16 cellular contexts compared by ENCODE assay signal in genomic region chr20:63461364-63461763, GRCh38. TPM values are rescaled to one million over a fixed set of nuclear protein-coding genes. Genes with fewer than 3 reads are reported as not detected.
DNase-seq lines count a peak whose midpoint lies in the region; ATAC-seq and TF ChIP-seq lines count a peak whose summit lies in the region.
"Had no signal": no experiment of that assay in that cellular context is flagged by ENCODE, and none has a peak within 500 bp of the region (broad histone marks: within the 10 kb centered on the region; RNA-seq: fewer than 3 reads in every experiment).

No MANE protein-coding gene starts in this region.

- H3K27ac Mint-ChIP-seq in activated T-cell treated with anti-CD3 and anti-CD28 coated beads, Interleukin-2, amount 50 U/mL, for 24 hours, result no peak overlapping the region
- H3K27ac Mint-ChIP-seq: stimulated activated memory B cell treated with anti-CD40 and anti-IgM and Interleukin-4, amounts not matched to agents 10 μg/mL and 1 μg/mL and 100 μg/mL, for 72 hours; T-cell had no signal

- H3K4me1 Mint-ChIP-seq in activated T-cell treated with anti-CD3 and anti-CD28 coated beads, Interleukin-2, amount 50 U/mL, for 24 hours (ENCODE audit: low read depth), result no peaks in the 10 kb centered on the region
- H3K4me1 Mint-ChIP-seq in activated T-cell treated with anti-CD3 and anti-CD28 coated beads, Interleukin-2, amount 50 U/mL, for 4 hours (ENCODE audit: low read depth), result no peaks in the 10 kb centered on the region

- H3K4me3 ChIP-seq in adipocyte (ENCODE audit: low read length) (no peak overlapping the region), liver (ENCODE audit: low read depth in 1 of 3, low read length in 3 of 3) (no peak overlapping the region)
- H3K4me3 ChIP-seq: coronary artery, uterus had no signal

- H3K27ac ChIP-seq in liver (ENCODE audit: low read depth in 1 of 2, low read length in 2 of 2), result no peak overlapping the region
- H3K27ac ChIP-seq: coronary artery, uterus had no signal

- 13% methylated on average over 10 of the region's 10 CpGs for WGBS in liver

- DNase-seq in activated T-cell treated with anti-CD3 and anti-CD28 coated beads, Interleukin-2, amount 50 U/mL, for 24 hours, result peak; percentile 40
- no peak for DNase-seq in activated T-cell treated with anti-CD3 and anti-CD28 coated beads, Interleukin-2, amount 50 U/mL, for 4 hours
- DNase-seq in HK-2 (ENCODE audit: unreplicated experiment) (peak; percentile 56), adipocyte (ENCODE audit: low read depth) (peak; percentile 11), NCI-H1105 (lab: John Stamatoyannopoulos, UW) (no peak), epidermal melanocyte (ENCODE audit: insufficient read length, low spot score) (no peak)
- DNase-seq: NCI-H2171 treated with DMSO at 0.1 percent for 48 hours; stimulated activated CD4-positive, alpha-beta T cell treated with anti-CD3 and anti-CD28 coated beads, Interleukin-4, amount 100 ng/mL, for 24 hours; uterus had no signal

- H3K9ac ChIP-seq in adipocyte (ENCODE audit: low read length) (no peak overlapping the region), liver (ENCODE audit: low read depth in 1 of 2, low read length in 2 of 2) (no peak overlapping the region)

- H3K4me1 ChIP-seq in adipocyte (ENCODE audit: control insufficient read depth, insufficient read depth, low read length), result no peaks in the 10 kb centered on the region
- no peaks in the 10 kb centered on the region for H3K4me1 ChIP-seq in liver (ENCODE audit: control insufficient read depth in 4 of 4, insufficient read depth in 4 of 4, low read length in 3 of 4)
- H3K4me1 ChIP-seq: uterus had no signal

- ATAC-seq in activated T-cell treated with anti-CD3 and anti-CD28 coated beads, Interleukin-2, amount 50 U/mL, for 4 hours, result no peak
- no peak for ATAC-seq in GM18498 (IDR thresholded peaks at IDR 0.05; ENCODE audit: unreplicated experiment)
- ATAC-seq: stimulated activated memory B cell treated with anti-CD40 and anti-IgM and Interleukin-4, amounts not matched to agents 10 μg/mL and 1 μg/mL and 100 μg/mL, for 72 hours; T-cell had no signal

- no peak for TF ChIP-seq CTCF in liver (IDR thresholded peaks at IDR 0.05; ENCODE audit: low read depth, low read length, missing input control)

- H3K4me3 Mint-ChIP-seq in activated T-cell treated with anti-CD3 and anti-CD28 coated beads, Interleukin-2, amount 50 U/mL, for 24 hours, result no peak overlapping the region
- H3K4me3 Mint-ChIP-seq in activated T-cell treated with anti-CD3 and anti-CD28 coated beads, Interleukin-2, amount 50 U/mL, for 4 hours, result no peak overlapping the region
- H3K4me3 Mint-ChIP-seq: stimulated activated memory B cell treated with anti-CD40 and anti-IgM and Interleukin-4, amounts not matched to agents 10 μg/mL and 1 μg/mL and 100 μg/mL, for 72 hours; T-cell had no signal

- H3K27me3 Mint-ChIP-seq in activated T-cell treated with anti-CD3 and anti-CD28 coated beads, Interleukin-2, amount 50 U/mL, for 24 hours, result peaks cover 47% of the 10 kb centered on the region
- H3K27me3 Mint-ChIP-seq in activated T-cell treated with anti-CD3 and anti-CD28 coated beads, Interleukin-2, amount 50 U/mL, for 4 hours (ENCODE audit: low read depth), result peaks cover 44% of the 10 kb centered on the region

- H3K36me3 ChIP-seq in adipocyte (ENCODE audit: control insufficient read depth, insufficient read depth, low read length, severe bottlenecking) (no peaks in the 10 kb centered on the region), liver (ENCODE audit: control insufficient read depth in 4 of 4, insufficient read depth in 3 of 4, low read depth in 1 of 4, low read length in 3 of 4) (no peaks in the 10 kb centered on the region)
- H3K36me3 ChIP-seq: uterus had no signal

- peaks cover 77% of the 10 kb centered on the region for H3K27me3 ChIP-seq in adipocyte (replicated peaks; ENCODE audit: control insufficient read depth, insufficient read depth, low read length)
- peaks cover 0 to 11% (median under 1%) of the 10 kb centered on the region in 4 donors for H3K27me3 ChIP-seq in liver (ENCODE audit: control insufficient read depth in 4 of 4, insufficient read depth in 4 of 4, low read length in 3 of 4)

- no peak for TF ChIP-seq RAD21 in liver (IDR thresholded peaks at IDR 0.05)

- no peaks in the 10 kb centered on the region for H3K9me3 Mint-ChIP-seq in activated T-cell treated with anti-CD3 and anti-CD28 coated beads, Interleukin-2, amount 50 U/mL, for 24 hours
- no peaks in the 10 kb centered on the region for H3K9me3 Mint-ChIP-seq in activated T-cell treated with anti-CD3 and anti-CD28 coated beads, Interleukin-2, amount 50 U/mL, for 4 hours
- H3K9me3 Mint-ChIP-seq: stimulated activated memory B cell treated with anti-CD40 and anti-IgM and Interleukin-4, amounts not matched to agents 10 μg/mL and 1 μg/mL and 100 μg/mL, for 72 hours; T-cell had no signal

- no peaks in the 10 kb centered on the region for H3K36me3 Mint-ChIP-seq in activated T-cell treated with anti-CD3 and anti-CD28 coated beads, Interleukin-2, amount 50 U/mL, for 24 hours (ENCODE audit: low read depth)
- no peaks in the 10 kb centered on the region for H3K36me3 Mint-ChIP-seq in activated T-cell treated with anti-CD3 and anti-CD28 coated beads, Interleukin-2, amount 50 U/mL, for 4 hours (ENCODE audit: insufficient read depth)
- H3K36me3 Mint-ChIP-seq: stimulated activated memory B cell treated with anti-CD40 and anti-IgM and Interleukin-4, amounts not matched to agents 10 μg/mL and 1 μg/mL and 100 μg/mL, for 72 hours; T-cell had no signal

- H3K9me3 ChIP-seq in adipocyte (ENCODE audit: control insufficient read depth, low read length) (no peaks in the 10 kb centered on the region), liver (ENCODE audit: control insufficient read depth in 4 of 4, low read length in 3 of 4) (no peaks in the 10 kb centered on the region)
- H3K9me3 ChIP-seq: uterus had no signal

TF ChIP-seq in liver, 16 proteins besides CTCF, POLR2A, EP300 and RAD21:
- TF ChIP-seq, protein P1, sequence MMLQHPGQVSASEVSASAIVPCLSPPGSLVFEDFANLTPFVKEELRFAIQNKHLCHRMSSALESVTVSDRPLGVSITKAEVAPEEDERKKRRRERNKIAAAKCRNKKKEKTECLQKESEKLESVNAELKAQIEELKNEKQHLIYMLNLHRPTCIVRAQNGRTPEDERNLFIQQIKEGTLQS (IDR thresholded peaks at IDR 0.05), result no peak
- no peak for TF ChIP-seq RXRA (IDR thresholded peaks at IDR 0.05)
- no peak for TF ChIP-seq ZBTB33 (IDR thresholded peaks at IDR 0.05)
- TF ChIP-seq NR2F2 (IDR thresholded peaks at IDR 0.05), result no peak
- TF ChIP-seq JUND (IDR thresholded peaks at IDR 0.05), result no peak
- TF ChIP-seq HNF4G (IDR thresholded peaks at IDR 0.05), result no peak
- TF ChIP-seq GABPA (IDR thresholded peaks at IDR 0.05 in 1 of 2, conservative IDR thresholded peaks at IDR 0.05 in 1 of 2), result no peak
- no peak for TF ChIP-seq FOXA1 (IDR thresholded peaks at IDR 0.05)
- TF ChIP-seq, protein P2, sequence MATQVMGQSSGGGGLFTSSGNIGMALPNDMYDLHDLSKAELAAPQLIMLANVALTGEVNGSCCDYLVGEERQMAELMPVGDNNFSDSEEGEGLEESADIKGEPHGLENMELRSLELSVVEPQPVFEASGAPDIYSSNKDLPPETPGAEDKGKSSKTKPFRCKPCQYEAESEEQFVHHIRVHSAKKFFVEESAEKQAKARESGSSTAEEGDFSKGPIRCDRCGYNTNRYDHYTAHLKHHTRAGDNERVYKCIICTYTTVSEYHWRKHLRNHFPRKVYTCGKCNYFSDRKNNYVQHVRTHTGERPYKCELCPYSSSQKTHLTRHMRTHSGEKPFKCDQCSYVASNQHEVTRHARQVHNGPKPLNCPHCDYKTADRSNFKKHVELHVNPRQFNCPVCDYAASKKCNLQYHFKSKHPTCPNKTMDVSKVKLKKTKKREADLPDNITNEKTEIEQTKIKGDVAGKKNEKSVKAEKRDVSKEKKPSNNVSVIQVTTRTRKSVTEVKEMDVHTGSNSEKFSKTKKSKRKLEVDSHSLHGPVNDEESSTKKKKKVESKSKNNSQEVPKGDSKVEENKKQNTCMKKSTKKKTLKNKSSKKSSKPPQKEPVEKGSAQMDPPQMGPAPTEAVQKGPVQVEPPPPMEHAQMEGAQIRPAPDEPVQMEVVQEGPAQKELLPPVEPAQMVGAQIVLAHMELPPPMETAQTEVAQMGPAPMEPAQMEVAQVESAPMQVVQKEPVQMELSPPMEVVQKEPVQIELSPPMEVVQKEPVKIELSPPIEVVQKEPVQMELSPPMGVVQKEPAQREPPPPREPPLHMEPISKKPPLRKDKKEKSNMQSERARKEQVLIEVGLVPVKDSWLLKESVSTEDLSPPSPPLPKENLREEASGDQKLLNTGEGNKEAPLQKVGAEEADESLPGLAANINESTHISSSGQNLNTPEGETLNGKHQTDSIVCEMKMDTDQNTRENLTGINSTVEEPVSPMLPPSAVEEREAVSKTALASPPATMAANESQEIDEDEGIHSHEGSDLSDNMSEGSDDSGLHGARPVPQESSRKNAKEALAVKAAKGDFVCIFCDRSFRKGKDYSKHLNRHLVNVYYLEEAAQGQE (IDR thresholded peaks at IDR 0.05), result peak; percentile 97

RNA-seq across cellular contexts. Expression of gene KCNQ2, which starts 11.1 kb away (rescaled TPM):
- total RNA-seq in activated T-cell treated with anti-CD3 and anti-CD28 coated beads, Interleukin-2, amount 50 U/mL, for 4 hours, result not detected
- not detected for total RNA-seq in liver
- not detected for polyA plus RNA-seq in liver
- total RNA-seq: M059J had no signal
- polyA plus RNA-seq: AG04450 had no signal

RNA-seq across cellular contexts. Expression of gene EEF1A2, which starts 37.5 kb away (rescaled TPM):
- total RNA-seq in activated T-cell treated with anti-CD3 and anti-CD28 coated beads, Interleukin-2, amount 50 U/mL, for 4 hours, result under 1 TPM; 0.63 to 0.96 (median 0.74) TPM
- under 1 TPM in 1 of 2 donors, not detected in 1; 0.05 TPM for total RNA-seq in liver
- under 1 TPM in 1 of 2 donors, not detected in 1; 0.12 TPM for polyA plus RNA-seq in liver

RNA-seq across cellular contexts. Expression of gene PPDPF, which starts 59.2 kb away (rescaled TPM):
- total RNA-seq in activated T-cell treated with anti-CD3 and anti-CD28 coated beads, Interleukin-2, amount 50 U/mL, for 4 hours, result 100 to 1,000 TPM; 137 to 171 (median 165) TPM
- total RNA-seq in liver, result 10 to 100 TPM; 25.1 to 25.5 TPM
- 100 to 1,000 TPM in 1 of 2 donors, 1 to 10 TPM in 1; 8.3 to 196 TPM for polyA plus RNA-seq in liver

Comparison
In these comparisons a context has a peak if more than half of its experiments do, and no peak if none do; other contexts are left out.
1. DNase-seq: peak in activated T-cell treated with anti-CD3 and anti-CD28 coated beads, Interleukin-2, amount 50 U/mL, for 24 hours (single experiment), HK-2 (single experiment) and adipocyte (single experiment); none in activated T-cell treated with anti-CD3 and anti-CD28 coated beads, Interleukin-2, amount 50 U/mL, for 4 hours (single experiment), NCI-H1105 (single experiment) and epidermal melanocyte (single experiment).
2. RNA of gene PPDPF, which starts 59.2 kb away (total RNA-seq): 137 to 171 TPM in activated T-cell treated with anti-CD3 and anti-CD28 coated beads, Interleukin-2, amount 50 U/mL, for 4 hours; 25.1 to 25.5 TPM in liver; every median in the first group is over 4 times any median in the second.